8 cellular contexts compared by ENCODE assay signal in the genomic region with DNA sequence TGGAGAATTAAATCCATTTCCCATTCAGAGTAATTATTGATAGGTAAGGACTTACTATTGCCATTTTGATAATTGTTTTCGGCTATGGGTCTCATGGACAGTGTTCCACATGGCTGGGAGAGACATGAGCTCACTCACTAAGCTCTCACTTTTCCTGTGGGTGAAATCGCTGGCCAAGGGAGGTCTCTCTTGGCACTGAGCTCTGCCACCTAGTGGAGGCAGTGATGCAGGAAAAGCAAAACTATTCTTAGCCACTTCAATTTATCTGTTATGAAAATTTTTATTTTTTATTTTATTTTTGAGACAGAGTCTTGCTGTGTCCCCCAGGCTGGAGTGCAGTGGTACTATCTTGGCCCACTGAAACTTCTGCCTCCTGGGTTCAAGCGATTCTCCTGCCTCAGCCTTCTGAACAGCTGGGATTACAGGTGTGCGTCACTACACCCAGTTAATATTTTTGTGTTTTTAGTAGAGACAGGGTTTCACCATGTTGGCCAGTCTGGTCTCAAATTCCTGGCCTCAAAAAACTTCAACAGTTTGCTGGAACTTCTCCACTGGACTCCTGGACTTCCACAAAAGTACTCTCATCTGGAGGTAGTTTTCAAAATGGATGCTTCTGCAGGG. TPM values are rescaled to one million over a fixed set of nuclear protein-coding genes. Genes with fewer than 3 reads are reported as not detected.
A peak's percentile ranks its signal among the peaks of the same experiment; 100 is the strongest.
DNase-seq lines count a peak whose midpoint lies in the region; ATAC-seq, FAIRE-seq and TF ChIP-seq lines count a peak whose summit lies in the region.

No MANE protein-coding gene starts in this region.

- intact Hi-C loops in ovary (cut with DNase I), result loop anchor here in 1 of 4 donors (10.0 kb wide), 1 partner anchor 314 kb away; no protein-coding TSS in a partner anchor

- H3K27me3 ChIP-seq in DOHH2 (ENCODE audit: control insufficient read depth, low read length) (no peaks in the 10 kb centered on the region), gastroesophageal sphincter (no peaks in the 10 kb centered on the region), ovary (no peaks in the 10 kb centered on the region)

- TF ChIP-seq CTCF in DOHH2 (IDR thresholded peaks at IDR 0.05; ENCODE audit: low read depth, low read length, poor library complexity, severe bottlenecking), result peak; percentile 78
- TF ChIP-seq CTCF in gastroesophageal sphincter (IDR thresholded peaks at IDR 0.05), result peak; percentile 63 to 85 (median 74)
- peak; percentile 35 to 41 (median 39) for TF ChIP-seq CTCF in ovary (IDR thresholded peaks at IDR 0.05)

- no peaks in the 10 kb centered on the region for H3K9me2 ChIP-seq in DOHH2 (replicated peaks; ENCODE audit: control insufficient read depth, low read length)

- ATAC-seq in gastroesophageal sphincter (no peak), GM19467 (IDR thresholded peaks at IDR 0.05; ENCODE audit: unreplicated experiment) (no peak)

- no peak overlapping the region; the same call in 1 of the 2 replicates for H3K4me3 ChIP-seq in DOHH2 (ENCODE audit: low read length)
- no peak overlapping the region for H3K4me3 ChIP-seq in gastroesophageal sphincter
- no peak overlapping the region for H3K4me3 ChIP-seq in ovary

- WGBS in gastroesophageal sphincter (ENCODE audit: low coverage in 1 of 2), 2 donors, result 30 to 39% methylated on average over 4 of the region's 4 CpGs
- 26 to 31% (median 28%) methylated on average over 4 of the region's 4 CpGs for WGBS in ovary, 3 donors

- TF ChIP-seq POLR2A in gastroesophageal sphincter (IDR thresholded peaks at IDR 0.05) (no peak), ovary (IDR thresholded peaks at IDR 0.05) (no peak)

- TF ChIP-seq EP300 in gastroesophageal sphincter (IDR thresholded peaks at IDR 0.05), result no peak
- TF ChIP-seq EP300 in ovary (IDR thresholded peaks at IDR 0.05), result no peak

- no peaks in the 10 kb centered on the region for H4K20me1 ChIP-seq in DOHH2 (ENCODE audit: control insufficient read depth, insufficient read depth, low read depth, low read length)

- no peak for FAIRE-seq in urothelium cell line (lab: Jason Lieb, UNC)

- H3F3A ChIP-seq in DOHH2 (ENCODE audit: control insufficient read depth, insufficient read depth), result peaks cover 5% of the 10 kb centered on the region; the same call in 1 of the 2 replicates

- H3K36me3 ChIP-seq in DOHH2 (ENCODE audit: control insufficient read depth, low read length), result peaks cover 2% of the 10 kb centered on the region; the same call in 1 of the 2 replicates
- H3K36me3 ChIP-seq in gastroesophageal sphincter, result no peaks in the 10 kb centered on the region
- no peaks in the 10 kb centered on the region for H3K36me3 ChIP-seq in ovary

- H3K4me1 ChIP-seq in DOHH2 (ENCODE audit: control insufficient read depth, low read length), result peaks cover 43% of the 10 kb centered on the region
- peaks cover 0 to 15% (median 0%) of the 10 kb centered on the region in 3 donors for H3K4me1 ChIP-seq in gastroesophageal sphincter
- peaks cover 2% of the 10 kb centered on the region for H3K4me1 ChIP-seq in ovary (ENCODE audit: insufficient read depth)

- peak overlapping the region; percentile 45 for H3K4me2 ChIP-seq in DOHH2 (ENCODE audit: low read length)

- DNase-seq in LHCN-M2 (ENCODE audit: low read depth) (peak; percentile 78), RPMI7951 (ENCODE audit: low read depth) (peak; percentile 73), ovary (peak; percentile 51 to 67 (median 64)), urothelium cell line (ENCODE audit: low spot score) (peak; percentile 64)
- DNase-seq in activated effector memory CD4-positive, alpha-beta T cell treated with Interleukin-2 at 50 U/mL for 16 hours, result peak; percentile 24

- H3K9me3 ChIP-seq in DOHH2 (ENCODE audit: control insufficient read depth, insufficient read depth, low read length) (no peaks in the 10 kb centered on the region), gastroesophageal sphincter (no peaks in the 10 kb centered on the region), ovary (no peaks in the 10 kb centered on the region)

- peaks cover 6% of the 10 kb centered on the region for H3K79me2 ChIP-seq in DOHH2 (ENCODE audit: control insufficient read depth, low read length)

- H3K27ac ChIP-seq in DOHH2 (ENCODE audit: low read depth, low read length) (no peak overlapping the region), gastroesophageal sphincter (no peak overlapping the region), ovary (no peak overlapping the region)

RNA-seq across cellular contexts. Expression of gene RNF13, which starts 4.7 kb away (rescaled TPM):
- 24.2 and 25.4 TPM in 2 replicates for total RNA-seq in LHCN-M2 (2014; rRNA removed)
- polyA plus RNA-seq in LHCN-M2 (2012), result 11.2 TPM
- total RNA-seq in RPMI7951 (2014; rRNA removed; shearing (Covaris generic)), result 53.9 and 73.4 TPM in 2 replicates
- 100 to 1,000 TPM in 1 of 4 donors, 10 to 100 TPM in 3; 62.3 to 106 (median 91.1) TPM for total RNA-seq in gastroesophageal sphincter
- total RNA-seq in ovary, result 10 to 100 TPM; 49.4 to 89.4 (median 55.2) TPM
- polyA plus RNA-seq in ovary, result 10 to 100 TPM; 52.5 to 54.1 TPM

RNA-seq across cellular contexts. Expression of gene ANKUB1, which starts 16.0 kb away (rescaled TPM):
- total RNA-seq in LHCN-M2 (2014; rRNA removed) (0.06 TPM in 1 of 2 replicates, not detected in the other), gastroesophageal sphincter (not detected), ovary (1 to 10 TPM in 1 of 7 donors, under 1 TPM in 4, not detected in 2; 0.10 to 3.8 (median 0.48) TPM)
- polyA plus RNA-seq in LHCN-M2 (2012), result not detected
- 0.12 TPM in 1 of 2 replicates, not detected in the other for total RNA-seq in RPMI7951 (2014; rRNA removed; shearing (Covaris generic))
- not detected for polyA plus RNA-seq in ovary

RNA-seq across cellular contexts. Expression of gene COMMD2, which starts 56.0 kb away (rescaled TPM):
- 24.6 and 38.8 TPM in 2 replicates for total RNA-seq in LHCN-M2 (2014; rRNA removed)
- polyA plus RNA-seq in LHCN-M2 (2012), result 15.1 TPM
- total RNA-seq in RPMI7951 (2014; rRNA removed; shearing (Covaris generic)), result 40.5 and 50.8 TPM in 2 replicates
- 10 to 100 TPM; 20.7 to 39.5 (median 31.9) TPM for total RNA-seq in gastroesophageal sphincter
- 10 to 100 TPM; 19.8 to 40.9 (median 35.2) TPM for total RNA-seq in ovary
- 10 to 100 TPM; 15.6 to 31.2 TPM for polyA plus RNA-seq in ovary

Comparison
In these comparisons a context has a peak if more than half of its experiments do, and no peak if none do; other contexts are left out.
1. DNase-seq: peak in every context shown above with its lines; median percentile 78 in LHCN-M2; 73 in RPMI7951; 64 in ovary; 64 in urothelium cell line; 24 in activated effector memory CD4-positive, alpha-beta T cell treated with Interleukin-2 at 50 U/mL for 16 hours.